ENCODE assay signal across 22 cellular contexts in the genomic region with DNA sequence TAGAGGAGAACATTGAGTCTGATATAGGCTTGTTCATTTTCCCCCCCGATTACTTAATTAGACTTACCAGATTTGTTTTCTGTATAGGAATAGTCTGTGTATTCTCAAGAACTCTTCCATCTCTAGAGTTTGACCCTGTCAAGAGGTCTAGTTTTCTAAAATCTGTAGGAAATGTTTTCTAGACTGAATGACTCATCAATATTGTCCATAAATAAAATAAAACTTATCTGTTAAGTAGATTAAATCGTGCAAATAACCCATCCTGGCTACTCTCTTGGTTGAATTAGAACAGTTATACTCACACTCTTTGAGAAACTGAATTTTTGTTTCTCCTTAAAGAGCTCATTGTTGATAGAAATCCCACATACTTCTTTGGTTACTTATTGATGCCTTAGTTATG.
A peak's percentile ranks its signal among the peaks of the same experiment; 100 is the strongest.
DNase-seq lines count a peak whose midpoint lies in the region; ATAC-seq, FAIRE-seq and TF ChIP-seq lines count a peak whose summit lies in the region.
"Had no signal": no experiment of that assay in that cellular context is flagged by ENCODE, and none has a peak within 500 bp of the region (broad histone marks: within the 10 kb centered on the region; RNA-seq: fewer than 3 reads in every experiment).

No MANE protein-coding gene starts in this region.

- H3K9me1 ChIP-seq in IMR-90 (ENCODE audit: insufficient read depth, low read length), result no peaks in the 10 kb centered on the region

- H2AK9ac ChIP-seq in IMR-90 (replicated peaks; ENCODE audit: low read depth, low read length, poor library complexity), result no peak overlapping the region

- H2AFZ ChIP-seq in HepG2 (ENCODE audit: low read length) (no peak overlapping the region), IMR-90 (replicated peaks; ENCODE audit: low read length, poor library complexity) (no peak overlapping the region), smooth muscle cell (ENCODE audit: low read depth) (peak overlapping the region; percentile 21)

- dilution Hi-C loops in IMR-90 (cut with HindIII; ENCODE audit: low sequenced_read_pairs, unreplicated experiment), result no loop called here

- POLR2A ChIA-PET in HepG2 (lab: Yijun Ruan, JAX), result no interaction called here
- POLR2A ChIA-PET in IMR-90 (lab: Charles Lee; ENCODE audit: unreplicated experiment), result no interaction called here

- no peak overlapping the region for H3K18ac ChIP-seq in IMR-90 (ENCODE audit: low read depth, low read length)

- no peak overlapping the region for H4K5ac ChIP-seq in IMR-90 (ENCODE audit: low read depth, low read length)

- H3K36me3 ChIP-seq in HepG2 (replicated peaks in 1 of 2; ENCODE audit: control insufficient read depth in 1 of 2, insufficient read depth in 2 of 2, low read length in 2 of 2), result no peaks in the 10 kb centered on the region
- no peaks in the 10 kb centered on the region for H3K36me3 ChIP-seq in right lobe of liver
- H3K36me3 ChIP-seq in IMR-90 (ENCODE audit: control insufficient read depth, insufficient read depth, low read length), result no peaks in the 10 kb centered on the region
- no peaks in the 10 kb centered on the region for H3K36me3 ChIP-seq in smooth muscle cell (ENCODE audit: low read depth)

- WGBS in HepG2 (ENCODE audit: low lambda C conversion rate), result 0% methylated on average over 2 of the region's 2 CpGs
- 42% methylated on average over 2 of the region's 2 CpGs for WGBS in right lobe of liver (ENCODE audit: insufficient coverage, low coverage, low lambda C conversion rate, missing lambda C conversion rate)
- WGBS in IMR-90 (ENCODE audit: extremely low coverage in 2 of 2, insufficient read length in 1 of 2), 2 experiments, result no CpG with 5 or more reads among the region's 2 CpGs
- WGBS in smooth muscle cell (ENCODE audit: low lambda C conversion rate), result 88% methylated on average over 2 of the region's 2 CpGs

- no peak for ATAC-seq in HepG2
- no peak for ATAC-seq in right lobe of liver
- no peak for ATAC-seq in IMR-90 (ENCODE audit: low read depth)
- no peak for ATAC-seq in HG02763 (IDR thresholded peaks at IDR 0.05; ENCODE audit: unreplicated experiment)
- ATAC-seq: CD8-positive, alpha-beta T cell; GM12878 had no signal

- H3K4me1 ChIP-seq in HepG2 (ENCODE audit: insufficient read depth, low read length) (no peaks in the 10 kb centered on the region), right lobe of liver (no peaks in the 10 kb centered on the region), IMR-90 (ENCODE audit: control insufficient read depth, insufficient read depth, low read length) (no peaks in the 10 kb centered on the region), smooth muscle cell (ENCODE audit: low read depth) (no peaks in the 10 kb centered on the region)
- H3K4me1 ChIP-seq: Caco-2 had no signal

- H3K4me3 ChIP-seq in HepG2 (replicated peaks in 1 of 3; ENCODE audit: insufficient read depth in 1 of 3, low read depth in 2 of 3, low read length in 3 of 3) (no peak overlapping the region), right lobe of liver (no peak overlapping the region), IMR-90 (ENCODE audit: insufficient read depth, low read depth, low read length) (no peak overlapping the region), smooth muscle cell (no peak overlapping the region)
- H3K4me3 ChIP-seq: GM12878 had no signal

- no peak overlapping the region for H3K4ac ChIP-seq in IMR-90 (ENCODE audit: low read depth, low read length)

- TF ChIP-seq RAD21 in HepG2 (CRISPR knock-in tag; IDR thresholded peaks at IDR 0.05) (no peak), IMR-90 (IDR thresholded peaks at IDR 0.05; ENCODE audit: low read length) (no peak)

- H3K27ac ChIP-seq in HepG2 (ENCODE audit: extremely low read length, insufficient read depth, low read length), result no peak overlapping the region
- no peak overlapping the region for H3K27ac ChIP-seq in right lobe of liver
- no peak overlapping the region for H3K27ac ChIP-seq in IMR-90 (ENCODE audit: insufficient read depth, low read length)
- no peak overlapping the region for H3K27ac ChIP-seq in smooth muscle cell (ENCODE audit: low read depth)
- H3K27ac ChIP-seq: 22Rv1, C4-2B had no signal

- H2BK15ac ChIP-seq in IMR-90 (ENCODE audit: low read depth, low read length), result no peak overlapping the region

- no peak for TF ChIP-seq EP300 in HepG2 (IDR thresholded peaks at IDR 0.05; ENCODE audit: low read depth in 2 of 2, low read length in 2 of 2)
- no peak for TF ChIP-seq EP300 in HepG2 (CRISPR knock-in tag; IDR thresholded peaks at IDR 0.05; ENCODE audit: borderline replicate concordance)

- no peak overlapping the region for H4K8ac ChIP-seq in IMR-90 (ENCODE audit: low read depth in 2 of 2, low read length in 2 of 2)

- no peak overlapping the region for H4K91ac ChIP-seq in IMR-90 (ENCODE audit: insufficient read depth, low read depth, low read length)

- no peak for FAIRE-seq in HepG2 (lab: Jason Lieb, UNC)
- FAIRE-seq: A204.1, D721Med, GM12878, GM19239, H1 had no signal

- no peaks in the 10 kb centered on the region for H3K27me3 ChIP-seq in HepG2 (ENCODE audit: control insufficient read depth in 1 of 2, insufficient read depth in 2 of 2, low read length in 2 of 2)
- H3K27me3 ChIP-seq in right lobe of liver, result no peaks in the 10 kb centered on the region
- H3K27me3 ChIP-seq in IMR-90 (ENCODE audit: control insufficient read depth, insufficient read depth, low read length), result no peaks in the 10 kb centered on the region
- no peaks in the 10 kb centered on the region for H3K27me3 ChIP-seq in smooth muscle cell (ENCODE audit: low read depth)

- no peak for DNase-seq in HepG2 (ENCODE audit: low spot score)
- DNase-seq in right lobe of liver, result no peak
- no peak for DNase-seq in IMR-90
- DNase-seq in smooth muscle cell (lab: John Stamatoyannopoulos, UW; ENCODE audit: unreplicated experiment), result no peak
- no peak for DNase-seq in epidermal melanocyte (ENCODE audit: insufficient read length, low spot score)
- DNase-seq: Caco-2; CD4-positive, CD25-positive, alpha-beta regulatory T cell; CD8-positive, alpha-beta T cell; DMS 273 treated with DMSO at 0.1 percent for 48 hours; DMS79; EL; GDM1; H7; HCEC 1CT had no signal

- no peak overlapping the region for H2BK120ac ChIP-seq in IMR-90 (ENCODE audit: low read depth, low read length)

- H4K20me1 ChIP-seq in HepG2 (ENCODE audit: insufficient read depth, low read length) (no peaks in the 10 kb centered on the region), IMR-90 (ENCODE audit: insufficient read depth, low read length) (no peaks in the 10 kb centered on the region), smooth muscle cell (ENCODE audit: low read depth) (no peaks in the 10 kb centered on the region)

- no peaks in the 10 kb centered on the region for H3K79me1 ChIP-seq in IMR-90 (ENCODE audit: low read depth in 1 of 2, low read length in 2 of 2)

- in situ Hi-C loops in HepG2 (cut with HindIII; ENCODE audit: extremely low pct_ligation_motif_present, low pct_unique_long_range_greater_than_20kb), result no loop called here
- in situ Hi-C loops in IMR-90 (cut with MboI; ENCODE audit: low sequenced_read_pairs), result no loop called here

- H3K14ac ChIP-seq in IMR-90 (replicated peaks; ENCODE audit: low read depth, low read length), result no peak overlapping the region

- no peak for TF ChIP-seq CTCF in HepG2 (CRISPR knock-in tag; IDR thresholded peaks at IDR 0.05)
- TF ChIP-seq CTCF in right lobe of liver (IDR thresholded peaks at IDR 0.05), result no peak
- no peak for TF ChIP-seq CTCF in IMR-90 (conservative IDR thresholded peaks at IDR 0.05; ENCODE audit: low read depth, low read length)
- TF ChIP-seq CTCF in smooth muscle cell (IDR thresholded peaks at IDR 0.05; ENCODE audit: borderline replicate concordance, insufficient read depth, poor library complexity, severe bottlenecking), result no peak

- H2BK5ac ChIP-seq in IMR-90 (ENCODE audit: low read depth, low read length, poor library complexity, severe bottlenecking), result no peak overlapping the region

- no peak overlapping the region for H3K23ac ChIP-seq in IMR-90 (ENCODE audit: low read depth, low read length)

- H3K9me3 ChIP-seq in HepG2 (ENCODE audit: low read length) (peaks cover 12% of the 10 kb centered on the region; the same call in 1 of the 2 replicates), right lobe of liver (no peaks in the 10 kb centered on the region), IMR-90 (ENCODE audit: control insufficient read depth, insufficient read depth, low read length) (no peaks in the 10 kb centered on the region), smooth muscle cell (replicated peaks; ENCODE audit: low read depth) (no peaks in the 10 kb centered on the region)
- H3K9me3 ChIP-seq: Caco-2 had no signal

- no peak overlapping the region for H2BK20ac ChIP-seq in IMR-90 (ENCODE audit: low read depth, low read length)

- BruUV-seq in HepG2 (replicated peaks; lab: Mats Ljungman, UMichigan), result no TSS peak
- no TSS peak for BruUV-seq in IMR-90 (replicated peaks; lab: Mats Ljungman, UMichigan)

- H3K79me2 ChIP-seq in HepG2 (ENCODE audit: insufficient read depth, low read length), result no peaks in the 10 kb centered on the region
- H3K79me2 ChIP-seq in smooth muscle cell (ENCODE audit: low read depth), result no peaks in the 10 kb centered on the region

- intact Hi-C loops in HepG2 (cut with micrococcal nuclease; ENCODE audit: unreplicated experiment), result no loop called here
- intact Hi-C loops in right lobe of liver (cut with DNase I), result no loop called here
- intact Hi-C loops in IMR-90 (cut with micrococcal nuclease), result no loop called here

- CTCF ChIA-PET in HepG2 (lab: Yijun Ruan, JAX; ENCODE audit: low intra/inter-chr PET ratio, low total read pairs), result no interaction called here
- CTCF ChIA-PET in IMR-90 (lab: Yijun Ruan, JAX), result no interaction called here

- TF ChIP-seq POLR2A in HepG2 (IDR thresholded peaks at IDR 0.05; ENCODE audit: insufficient read depth in 1 of 2, low read depth in 2 of 2, low read length in 2 of 2), result no peak
- no peak for TF ChIP-seq POLR2A in right lobe of liver (IDR thresholded peaks at IDR 0.05)
- TF ChIP-seq POLR2A in IMR-90 (IDR thresholded peaks at IDR 0.05; ENCODE audit: low read depth, low read length), result no peak

- H3K9ac ChIP-seq in HepG2 (ENCODE audit: insufficient read depth, low read depth, low read length) (no peak overlapping the region), IMR-90 (ENCODE audit: low read depth, low read length) (no peak overlapping the region), smooth muscle cell (ENCODE audit: low read depth) (no peak overlapping the region)

- no peak overlapping the region for H3K4me2 ChIP-seq in HepG2 (ENCODE audit: low read depth, low read length)
- no peak overlapping the region for H3K4me2 ChIP-seq in IMR-90 (ENCODE audit: low read depth, low read length)
- H3K4me2 ChIP-seq in smooth muscle cell, result no peak overlapping the region

- no peaks in the 10 kb centered on the region for H3F3A ChIP-seq in smooth muscle cell (ENCODE audit: low read depth)

- no peak overlapping the region for H3K56ac ChIP-seq in IMR-90 (ENCODE audit: extremely low read depth, insufficient read depth, low read length)

- H2AK5ac ChIP-seq in IMR-90 (ENCODE audit: low read depth, low read length), result no peak overlapping the region

TF ChIP-seq in HepG2, 621 proteins besides CTCF, POLR2A, EP300 and RAD21 (continues in another document):
- peak; percentile 56; the same call in 1 of the 2 replicates for TF ChIP-seq NFE2L2 (IDR thresholded peaks at IDR 0.05; ENCODE audit: low read length)
- TF ChIP-seq ZNF572 (CRISPR knock-in tag; IDR thresholded peaks at IDR 0.05), result no peak

TF ChIP-seq in IMR-90, 13 proteins besides CTCF, POLR2A, EP300 and RAD21:
- TF ChIP-seq FOS (IDR thresholded peaks at IDR 0.05; ENCODE audit: low read depth, low read length) (no peak), NFE2L2 (IDR thresholded peaks at IDR 0.05; ENCODE audit: low read depth, low read length) (peak; percentile 67)
TF ChIP-seq in IMR-90: peak in this region for 1.
